Comparison of ENCODE assay signal across 2 cellular contexts in the genomic region with DNA sequence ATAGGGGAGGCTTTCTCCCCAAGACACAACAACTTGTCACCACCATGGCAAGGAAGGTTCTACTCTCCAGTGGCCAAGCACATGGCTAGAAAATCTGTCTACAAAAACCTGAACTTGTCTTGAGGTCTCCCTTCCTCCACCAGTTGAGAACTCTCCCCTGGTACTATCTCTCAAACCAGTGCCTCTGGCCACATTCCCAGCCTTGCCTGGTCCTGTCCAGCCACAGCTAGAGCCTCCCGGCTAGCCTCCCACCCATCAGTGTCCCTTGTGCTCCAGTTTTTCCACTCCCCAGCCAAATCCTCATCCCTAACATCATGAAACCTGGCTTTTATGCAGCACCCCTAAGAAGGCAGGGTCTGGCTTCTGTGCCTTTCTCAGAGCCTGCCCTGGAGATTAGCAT.
TF ChIP-seq lines count a peak whose summit lies in the region.

No MANE protein-coding gene starts in this region.

TF ChIP-seq in GM23338, 12 proteins besides CTCF, POLR2A, EP300 and RAD21 (continues in another document):
- no peak for TF ChIP-seq NANOG (IDR thresholded peaks at IDR 0.05; ENCODE audit: borderline replicate concordance)
- no peak for TF ChIP-seq EZH2phosphoT487 (IDR thresholded peaks at IDR 0.05; ENCODE audit: unreplicated experiment)
- TF ChIP-seq REST (IDR thresholded peaks at IDR 0.05; ENCODE audit: unreplicated experiment) = no peak
- no peak for TF ChIP-seq ZNF114 (CRISPR knock-in tag; IDR thresholded peaks at IDR 0.05)
- TF ChIP-seq STAT1 (IDR thresholded peaks at IDR 0.05; ENCODE audit: unreplicated experiment) = no peak
- no peak for TF ChIP-seq EZH2 (IDR thresholded peaks at IDR 0.05; ENCODE audit: low read depth, unreplicated experiment)
- no peak for TF ChIP-seq JUNB (IDR thresholded peaks at IDR 0.05; ENCODE audit: unreplicated experiment)
- TF ChIP-seq POLR2AphosphoS5 (IDR thresholded peaks at IDR 0.05; ENCODE audit: low read depth) = no peak
- no peak for TF ChIP-seq CREB1 (CRISPR knock-in tag; IDR thresholded peaks at IDR 0.05; ENCODE audit: low read depth)
- no peak for TF ChIP-seq ZNF462 (CRISPR knock-in tag; IDR thresholded peaks at IDR 0.05)

TF ChIP-seq in H1, 55 proteins besides CTCF, POLR2A, EP300 and RAD21:
- TF ChIP-seq ATF2 (IDR thresholded peaks at IDR 0.05; ENCODE audit: low read length) (no peak), FOSL1 (IDR thresholded peaks at IDR 0.05; ENCODE audit: insufficient read depth, low read depth, low read length) (no peak), CEBPB (IDR thresholded peaks at IDR 0.05; ENCODE audit: low read depth, low read length) (no peak), ZNF274 (IDR thresholded peaks at IDR 0.05; ENCODE audit: borderline replicate concordance, extremely low read depth, low read length) (no peak), TAF7 (optimal IDR thresholded peaks at IDR 0.05; ENCODE audit: borderline replicate concordance, low read depth, low read length) (no peak), YY1 (IDR thresholded peaks at IDR 0.05; ENCODE audit: low read depth, low read length) (no peak), RXRA (IDR thresholded peaks at IDR 0.05; ENCODE audit: insufficient read depth, low read depth, low read length) (no peak)
